ENCODE assay signal across 1 cellular context in the genomic region with DNA sequence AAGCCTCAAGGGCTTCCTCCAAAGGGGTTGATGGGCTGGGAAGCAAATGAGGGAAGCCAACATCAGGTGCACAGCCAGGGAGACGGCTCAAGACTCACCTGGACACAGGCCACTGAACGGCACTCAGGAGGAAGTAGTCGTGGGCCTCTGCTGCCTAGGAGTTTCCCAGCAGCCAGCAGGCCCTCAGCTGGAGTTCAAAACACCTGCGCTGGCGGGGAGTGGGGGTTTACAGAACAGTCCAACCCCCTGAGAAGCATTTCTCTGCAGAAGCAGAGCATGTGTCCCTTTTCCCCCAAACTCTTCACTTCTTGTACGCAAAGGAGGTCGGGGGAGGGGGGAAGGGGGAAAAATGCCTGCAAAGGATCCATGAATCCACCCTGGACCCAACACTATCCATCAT.
TF ChIP-seq lines count a peak whose summit lies in the region.

No MANE protein-coding gene starts in this region.

TF ChIP-seq in K562, 482 proteins besides CTCF, POLR2A, EP300 and RAD21 (continued from another document):
- TF ChIP-seq ZNF592 (IDR thresholded peaks at IDR 0.05), result peak; percentile 68; the same call in 1 of the 2 replicates
- no peak for TF ChIP-seq EWSR1 (IDR thresholded peaks at IDR 0.05; ENCODE audit: borderline replicate concordance, low read depth, partially characterized antibody)
- TF ChIP-seq ZNF12 (CRISPR knock-in tag; IDR thresholded peaks at IDR 0.05), result no peak
- peak; percentile 67; the same call in 1 of the 2 replicates for TF ChIP-seq CTBP1 (IDR thresholded peaks at IDR 0.05; ENCODE audit: borderline replicate concordance)
- TF ChIP-seq ESRRB (CRISPR knock-in tag; IDR thresholded peaks at IDR 0.05; ENCODE audit: borderline replicate concordance), result no peak
- TF ChIP-seq ZNF274 (IDR thresholded peaks at IDR 0.05; ENCODE audit: borderline replicate concordance, low read depth, low read length), result no peak
- TF ChIP-seq STAT5A (IDR thresholded peaks at IDR 0.05; ENCODE audit: borderline replicate concordance, low read length), result no peak
- peak; percentile 42; the same call in 1 of the 2 replicates for TF ChIP-seq ZFX (CRISPR knock-in tag; IDR thresholded peaks at IDR 0.05)
- no peak for TF ChIP-seq ZKSCAN1 (IDR thresholded peaks at IDR 0.05; ENCODE audit: low read depth, low read length)
- TF ChIP-seq ZNF384 (IDR thresholded peaks at IDR 0.05; ENCODE audit: low read depth, low read length), result no peak
- TF ChIP-seq CHD1 (IDR thresholded peaks at IDR 0.05; ENCODE audit: low read length), result no peak
- no peak for TF ChIP-seq ZNF740 (CRISPR knock-in tag; IDR thresholded peaks at IDR 0.05)
- no peak for TF ChIP-seq ZNF740 (tag; IDR thresholded peaks at IDR 0.05)
- TF ChIP-seq RBBP5 (IDR thresholded peaks at IDR 0.05; ENCODE audit: borderline replicate concordance, insufficient read depth, low read length, poor library complexity, severe bottlenecking), result peak; percentile 45
- TF ChIP-seq RCOR1 (IDR thresholded peaks at IDR 0.05; ENCODE audit: borderline replicate concordance in 1 of 2, low read depth in 2 of 2, low read length in 2 of 2), result peak in 1 of 2 experiments; percentile 44; a peak in 2 of 4 replicates
- TF ChIP-seq ZEB2 (IDR thresholded peaks at IDR 0.05), result 0 out of 2 replicates have a peak, but pooled peaks have one; percentile 38
- no peak for TF ChIP-seq FOXJ2 (tag; IDR thresholded peaks at IDR 0.05)
- TF ChIP-seq ETV6 (IDR thresholded peaks at IDR 0.05; ENCODE audit: borderline replicate concordance in 1 of 2, low read depth in 2 of 2, low read length in 1 of 2), result no peak
- TF ChIP-seq ETV6 (CRISPR knock-in tag; IDR thresholded peaks at IDR 0.05; ENCODE audit: borderline replicate concordance), result no peak
- TF ChIP-seq SAP30 (IDR thresholded peaks at IDR 0.05; ENCODE audit: borderline replicate concordance, insufficient read depth, low read depth, low read length, poor library complexity, severe bottlenecking), result no peak
- TF ChIP-seq KDM5B (IDR thresholded peaks at IDR 0.05; ENCODE audit: insufficient replicate concordance, low read depth, low read length), result peak; percentile 8
- TF ChIP-seq EHMT2 (IDR thresholded peaks at IDR 0.05), result no peak
